ENCODE assay signal across 10 cellular contexts in genomic region chr4:65669981-65670330, GRCh38. TPM values are rescaled to one million over a fixed set of nuclear protein-coding genes. Genes with fewer than 3 reads are reported as not detected.
DNase-seq lines count a peak whose midpoint lies in the region; ATAC-seq and TF ChIP-seq lines count a peak whose summit lies in the region.
"Had no signal": no experiment of that assay in that cellular context is flagged by ENCODE, and none has a peak within 500 bp of the region (broad histone marks: within the 10 kb centered on the region; RNA-seq: fewer than 3 reads in every experiment).

No MANE protein-coding gene starts in this region.

- TSS peak; percentile 60 for BruUV-seq in A673 (replicated peaks; lab: Mats Ljungman, UMichigan)

- H3K79me2 ChIP-seq in osteoblast (ENCODE audit: insufficient read depth, low read length): peaks cover 26% of the 10 kb centered on the region

- POLR2A ChIA-PET in A673 (lab: Charles Lee; ENCODE audit: low non-redundant PET): no interaction called here

- peak overlapping the region; percentile 93 for H3K4me2 ChIP-seq in osteoblast (ENCODE audit: insufficient read depth, low read length)

- peak overlapping the region; percentile 96 for H2AFZ ChIP-seq in osteoblast (ENCODE audit: low read length)

- WGBS in esophagus squamous epithelium, 2 donors: 1 to 3% methylated on average over 8 of the region's 8 CpGs

- no peak for ATAC-seq in HG02623 (IDR thresholded peaks at IDR 0.05; ENCODE audit: unreplicated experiment)
- no peak for ATAC-seq in HG02571 (IDR thresholded peaks at IDR 0.05; ENCODE audit: unreplicated experiment)

- H3K4me1 ChIP-seq in A673 (ENCODE audit: insufficient read depth, low read length, poor library complexity, severe bottlenecking) (peaks cover 21% of the 10 kb centered on the region), esophagus squamous epithelium (peaks cover 15 to 36% (median 21%) of the 10 kb centered on the region in 3 donors), osteoblast (ENCODE audit: insufficient read depth, low read length) (peaks cover 22% of the 10 kb centered on the region)

- DNase-seq in A673 (ENCODE audit: low spot score): no peak
- no peak for DNase-seq in LNCaP clone FGC (ENCODE audit: low read depth)
- DNase-seq in esophagus squamous epithelium (lab: John Stamatoyannopoulos, UW): no peak
- no peak for DNase-seq in osteoblast (ENCODE audit: insufficient read length, low spot score, missing footprints)
- no peak for DNase-seq in putamen (ENCODE audit: low spot score)
- no peak for DNase-seq in AG20443 (ENCODE audit: low spot score)
- DNase-seq: activated CD4-positive, alpha-beta T cell treated with anti-CD3 and anti-CD28 coated beads, Interleukin-2, amount 50 U/mL, for 48 hours; central memory CD4-positive, alpha-beta T cell had no signal

- H4K20me1 ChIP-seq in osteoblast (ENCODE audit: insufficient read depth, low read length): no peaks in the 10 kb centered on the region

- CTCF ChIA-PET in A673 (lab: Charles Lee): interaction anchor here (0.5 to 0.7 kb wide), 2 partner anchors 63 to 89 kb away, joined by 3 to 4 read pairs; no protein-coding TSS in a partner anchor

- intact Hi-C loops in A673 (cut with micrococcal nuclease; ENCODE audit: unreplicated experiment) (loop anchor here (5.0 kb wide), 1 partner anchor 83 kb away; no protein-coding TSS in a partner anchor), esophagus squamous epithelium (cut with DNase I) (no loop called here)

- H3K4me3 ChIP-seq in A673 (ENCODE audit: low read depth, low read length, poor library complexity, severe bottlenecking) (peak overlapping the region; percentile 73), LNCaP clone FGC (ENCODE audit: low read depth, low read length) (peak overlapping the region; percentile 51), esophagus squamous epithelium (peak overlapping the region; percentile 7 to 63 (median 33)), osteoblast (ENCODE audit: insufficient read depth, low read length) (peak overlapping the region; percentile 83)

- no peaks in the 10 kb centered on the region for H3K36me3 ChIP-seq in A673 (ENCODE audit: insufficient read depth, low read length, poor library complexity, severe bottlenecking)
- H3K36me3 ChIP-seq in esophagus squamous epithelium: no peaks in the 10 kb centered on the region
- H3K36me3 ChIP-seq in osteoblast (ENCODE audit: insufficient read depth, low read length): no peaks in the 10 kb centered on the region

- TF ChIP-seq POLR2A in esophagus squamous epithelium (IDR thresholded peaks at IDR 0.05): no peak

- H3K9me3 ChIP-seq in A673 (ENCODE audit: low read depth, low read length, poor library complexity, severe bottlenecking) (no peaks in the 10 kb centered on the region), esophagus squamous epithelium (no peaks in the 10 kb centered on the region), osteoblast (ENCODE audit: low read depth, low read length) (no peaks in the 10 kb centered on the region)

- H3K27ac ChIP-seq in A673 (ENCODE audit: low read depth, low read length, poor library complexity, severe bottlenecking) (peak overlapping the region; percentile 82), esophagus squamous epithelium (no peak overlapping the region), osteoblast (ENCODE audit: low read depth, low read length) (peak overlapping the region; percentile 64)

- TF ChIP-seq CTCF in A673 (conservative IDR thresholded peaks at IDR 0.05; ENCODE audit: low read depth, low read length): no peak
- no peak for TF ChIP-seq CTCF in LNCaP clone FGC (IDR thresholded peaks at IDR 0.05; ENCODE audit: control insufficient read depth, extremely low read depth, insufficient read depth)
- TF ChIP-seq CTCF in esophagus squamous epithelium (IDR thresholded peaks at IDR 0.05): no peak
- TF ChIP-seq CTCF in osteoblast (IDR thresholded peaks at IDR 0.05; ENCODE audit: extremely low read depth, low read depth, low read length): no peak

- no peaks in the 10 kb centered on the region for H3K27me3 ChIP-seq in A673 (replicated peaks; ENCODE audit: insufficient read depth, low read depth, low read length, poor library complexity)
- peaks cover 0 to 68% (median 10%) of the 10 kb centered on the region in 4 donors for H3K27me3 ChIP-seq in esophagus squamous epithelium
- peaks cover 20% of the 10 kb centered on the region for H3K27me3 ChIP-seq in osteoblast (ENCODE audit: insufficient read depth, low read length)

RNA-seq across cellular contexts. Expression of gene EPHA5, which starts 0.3 kb away (rescaled TPM):
- 5.0 and 6.0 TPM in 2 replicates for total RNA-seq in A673 (2021)
- under 1 TPM in 2 of 4 donors, not detected in 2; under 0.01 to 0.06 TPM for total RNA-seq in esophagus squamous epithelium
- 0.59 and 0.72 TPM in 2 replicates for total RNA-seq in osteoblast

Comparison
In these comparisons a context has a peak if more than half of its experiments do, and no peak if none do; other contexts are left out.
1. H3K27ac ChIP-seq: peak in A673 (single experiment) and osteoblast (single experiment); none in esophagus squamous epithelium (0 of 4).
2. H3K4me3 ChIP-seq: peak in every context shown above with its lines; median percentile 83 in osteoblast; 73 in A673; 51 in LNCaP clone FGC; 33 in esophagus squamous epithelium.